ENCODE assay signal across 9 cellular contexts in genomic region chr2:54595999-54596903, GRCh38.
DNase-seq lines count a peak whose midpoint lies in the region; ATAC-seq lines count a peak whose summit lies in the region.
"Had no signal": no experiment of that assay in that cellular context is flagged by ENCODE, and none has a peak within 500 bp of the region (broad histone marks: within the 10 kb centered on the region; RNA-seq: fewer than 3 reads in every experiment).

No MANE protein-coding gene starts in this region.

- POLR2A ChIA-PET in naive thymus-derived CD8-positive, alpha-beta T cell (lab: Charles Lee): interaction anchor here (0.8 to 6.7 kb wide), 12 partner anchors 9 to 73 kb away, joined by 3 to 68 read pairs (median 4); no protein-coding TSS in a partner anchor

- no peaks in the 10 kb centered on the region for H3K27me3 Mint-ChIP-seq in naive thymus-derived CD8-positive, alpha-beta T cell

- WGBS in ectodermal cell, 2 experiments: 85 to 87% methylated on average over 15 of the region's 15 CpGs

- H3K36me3 ChIP-seq in ectodermal cell (ENCODE audit: control insufficient read depth, insufficient read depth, low read length): no peaks in the 10 kb centered on the region

- ATAC-seq in naive thymus-derived CD8-positive, alpha-beta T cell: peak; percentile 42 to 48

- no peaks in the 10 kb centered on the region for H3K27me3 ChIP-seq in ectodermal cell (ENCODE audit: control insufficient read depth, insufficient read depth, low read length, poor library complexity, severe bottlenecking)

- H3K4me1 Mint-ChIP-seq in naive thymus-derived CD8-positive, alpha-beta T cell: peaks cover 51 to 99% (median 94%) of the 10 kb centered on the region in 4 donors

- H3K4me3 ChIP-seq in ectodermal cell (ENCODE audit: insufficient read depth, low read depth, low read length): no peak overlapping the region

- peak; percentile 7 for DNase-seq in stimulated activated CD4-positive, alpha-beta T cell treated with anti-CD3 and anti-CD28 coated beads, Interleukin-4, amount 100 ng/mL, for 1 hour
- DNase-seq in stimulated activated CD4-positive, alpha-beta T cell treated with anti-CD3 and anti-CD28 coated beads, Interleukin-12 subunit alpha, Interleukin-12 subunit beta, amount 100 ng/mL, for 4 hours: no peak
- DNase-seq in naive thymus-derived CD8-positive, alpha-beta T cell: peak in 2 of 10 donors; percentile 34 to 47
- DNase-seq in Ammon's horn (ENCODE audit: low spot score): no peak
- DNase-seq in SW 1271 (lab: John Stamatoyannopoulos, UW): no peak
- no peak for DNase-seq in A172 (ENCODE audit: low spot score)
- no peak for DNase-seq in DMS79 (lab: John Stamatoyannopoulos, UW)
- DNase-seq: activated CD4-positive, alpha-beta T cell treated with anti-CD3 and anti-CD28 coated beads for 1 hour had no signal

- peak overlapping the region; percentile 42 for H3K27ac ChIP-seq in ectodermal cell (ENCODE audit: insufficient read depth, low read depth, low read length, poor library complexity, severe bottlenecking)

- H3K27ac Mint-ChIP-seq in naive thymus-derived CD8-positive, alpha-beta T cell: peak overlapping the region; percentile 95 to 99 (median 98)

- H3K4me3 Mint-ChIP-seq in naive thymus-derived CD8-positive, alpha-beta T cell: peak overlapping the region; percentile 71 to 91 (median 86)

- peaks cover 7% of the 10 kb centered on the region for H3K4me1 ChIP-seq in ectodermal cell (ENCODE audit: control insufficient read depth, insufficient read depth, low read length)

- no peaks in the 10 kb centered on the region for H3K9me3 Mint-ChIP-seq in naive thymus-derived CD8-positive, alpha-beta T cell

- H3K9me3 ChIP-seq in ectodermal cell (ENCODE audit: control insufficient read depth, low read length): no peaks in the 10 kb centered on the region

- peaks cover 0 to 20% (median 16%) of the 10 kb centered on the region in 3 donors for H3K36me3 Mint-ChIP-seq in naive thymus-derived CD8-positive, alpha-beta T cell
